In genomic region chr7:33671521-33672262, GRCh38 we compare ENCODE assay signal across 10 cellular contexts.
DNase-seq lines count a peak whose midpoint lies in the region; ATAC-seq and TF ChIP-seq lines count a peak whose summit lies in the region.
"Had no signal": no experiment of that assay in that cellular context is flagged by ENCODE, and none has a peak within 500 bp of the region (broad histone marks: within the 10 kb centered on the region; RNA-seq: fewer than 3 reads in every experiment).

No MANE protein-coding gene starts in this region.

- TF ChIP-seq POLR2A in lower leg skin (IDR thresholded peaks at IDR 0.05), result no peak

- no peak overlapping the region for H3K4me3 Mint-ChIP-seq in T-helper 2 cell treated with Interferon-gamma antibody and Interleukin-4, amounts not matched to agents 5 μg/mL and 100 μg/mL, for 36 hours

- H3K36me3 Mint-ChIP-seq in T-helper 2 cell treated with Interferon-gamma antibody and Interleukin-4, amounts not matched to agents 5 μg/mL and 100 μg/mL, for 36 hours (ENCODE audit: low read depth), result no peaks in the 10 kb centered on the region

- no peak for TF ChIP-seq CTCF in lower leg skin (IDR thresholded peaks at IDR 0.05)

- no peaks in the 10 kb centered on the region for H3K9me3 Mint-ChIP-seq in T-helper 2 cell treated with Interferon-gamma antibody and Interleukin-4, amounts not matched to agents 5 μg/mL and 100 μg/mL, for 36 hours

- 43 to 51% methylated on average over 3 of the region's 3 CpGs for WGBS in lower leg skin, 2 donors

- intact Hi-C loops in lower leg skin (cut with DNase I; ENCODE audit: low total_unique reads), result no loop called here

- H3K4me1 Mint-ChIP-seq in T-helper 2 cell treated with Interferon-gamma antibody and Interleukin-4, amounts not matched to agents 5 μg/mL and 100 μg/mL, for 36 hours (ENCODE audit: low read depth), result no peaks in the 10 kb centered on the region

- no peak overlapping the region for H3K4me3 ChIP-seq in lower leg skin (ENCODE audit: low read depth, poor library complexity, severe bottlenecking)
- H3K4me3 ChIP-seq: breast epithelium had no signal

- ATAC-seq in GM18511 (IDR thresholded peaks at IDR 0.05; ENCODE audit: unreplicated experiment) (peak; percentile 83), HG02610 (IDR thresholded peaks at IDR 0.05; ENCODE audit: unreplicated experiment) (peak; percentile 76)
- no peak for ATAC-seq in activated CD4-positive, CD25-positive, alpha-beta regulatory T cell treated with anti-CD3 and anti-CD28 coated beads, Interleukin-2, amount 50 U/mL, for 24 hours

- H3K27ac Mint-ChIP-seq in T-helper 2 cell treated with Interferon-gamma antibody and Interleukin-4, amounts not matched to agents 5 μg/mL and 100 μg/mL, for 36 hours, result no peak overlapping the region

- DNase-seq in NCI-H1092 treated with DMSO at 0.1 percent for 48 hours (lab: John Stamatoyannopoulos, UW) (peak; percentile 79), left kidney (ENCODE audit: low read depth, low spot score) (peak; percentile 87), lower leg skin (ENCODE audit: low spot score in 2 of 2) (no peak), middle frontal gyrus (ENCODE audit: extremely low spot score, low spot score) (no peak)
- no peak for DNase-seq in T-helper 2 cell treated with Interferon-gamma antibody and Interleukin-4, amounts not matched to agents 5 μg/mL and 100 μg/mL, for 36 hours (ENCODE audit: low spot score)
- DNase-seq: hippocampal formation had no signal

- no peaks in the 10 kb centered on the region for H3K27me3 Mint-ChIP-seq in T-helper 2 cell treated with Interferon-gamma antibody and Interleukin-4, amounts not matched to agents 5 μg/mL and 100 μg/mL, for 36 hours (ENCODE audit: low read depth)

Comparison
In these comparisons a context has a peak if more than half of its experiments do, and no peak if none do; other contexts are left out.
1. ATAC-seq: peak in GM18511 (single experiment) and HG02610 (single experiment); none in activated CD4-positive, CD25-positive, alpha-beta regulatory T cell treated with anti-CD3 and anti-CD28 coated beads, Interleukin-2, amount 50 U/mL, for 24 hours (0 of 2).
2. DNase-seq: peak in NCI-H1092 treated with DMSO at 0.1 percent for 48 hours (single experiment) and left kidney (single experiment); none in T-helper 2 cell treated with Interferon-gamma antibody and Interleukin-4, amounts not matched to agents 5 μg/mL and 100 μg/mL, for 36 hours (single experiment), lower leg skin (0 of 2) and middle frontal gyrus (single experiment).